Comparison of ENCODE assay signal across 11 cellular contexts in the genomic region with DNA sequence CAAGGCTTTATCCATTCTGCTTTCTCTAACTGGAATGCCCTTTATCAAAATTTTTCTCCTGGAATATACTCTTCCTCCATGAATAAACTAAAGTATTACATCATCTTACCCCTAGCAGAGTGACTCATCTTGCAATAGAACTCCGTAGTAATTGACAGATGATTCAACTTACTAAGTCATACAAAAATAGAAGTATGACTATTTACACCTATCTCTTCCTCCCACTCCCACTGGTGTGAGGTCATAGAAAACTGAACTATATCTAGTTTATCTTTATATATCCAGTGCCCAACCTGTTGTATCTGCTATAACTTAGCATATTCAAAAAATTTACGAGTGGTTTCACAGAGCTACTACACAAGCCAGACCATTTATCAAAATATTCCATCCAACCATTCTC. TPM values are rescaled to one million over a fixed set of nuclear protein-coding genes. Genes with fewer than 3 reads are reported as not detected.
DNase-seq lines count a peak whose midpoint lies in the region; ATAC-seq, FAIRE-seq and TF ChIP-seq lines count a peak whose summit lies in the region.
"Had no signal": no experiment of that assay in that cellular context is flagged by ENCODE, and none has a peak within 500 bp of the region (broad histone marks: within the 10 kb centered on the region; RNA-seq: fewer than 3 reads in every experiment).

No MANE protein-coding gene starts in this region.

- POLR2A ChIA-PET in A673 (lab: Charles Lee; ENCODE audit: low non-redundant PET), result no interaction called here

- ATAC-seq in GM18870 (IDR thresholded peaks at IDR 0.05; ENCODE audit: unreplicated experiment), result peak; percentile 72
- no peak for ATAC-seq in HG03571 (IDR thresholded peaks at IDR 0.05; ENCODE audit: unreplicated experiment)

- H3K27ac ChIP-seq in A673 (ENCODE audit: low read depth, low read length, poor library complexity, severe bottlenecking), result no peak overlapping the region
- H3K27ac ChIP-seq: neutrophil had no signal

- intact Hi-C loops in A673 (cut with micrococcal nuclease; ENCODE audit: unreplicated experiment), result no loop called here

- FAIRE-seq in RCC 7860 (lab: Jason Lieb, UNC) (peak; percentile 89), D721Med (lab: Jason Lieb, UNC) (no peak)

- CTCF ChIA-PET in A673 (lab: Charles Lee), result no interaction called here

- H3K4me1 ChIP-seq in A673 (ENCODE audit: insufficient read depth, low read length, poor library complexity, severe bottlenecking), result no peaks in the 10 kb centered on the region

- DNase-seq in A673 (ENCODE audit: low spot score) (peak; percentile 2), RCC 7860 (ENCODE audit: low spot score) (peak; percentile 89), fibroblast of villous mesenchyme (ENCODE audit: low read depth) (peak; percentile 1), NCI-H2107 (lab: John Stamatoyannopoulos, UW) (no peak), D721Med (ENCODE audit: insufficient read length, low spot score) (no peak)
- DNase-seq in effector CD8-positive, alpha-beta T cell (lab: John Stamatoyannopoulos, UW), result no peak
- DNase-seq: activated naive CD4-positive, alpha-beta T cell treated with anti-CD3 and anti-CD28 coated beads, Interleukin-2, amount 50 U/mL, for 16 hours; CD8-positive, alpha-beta memory T cell had no signal

- no peaks in the 10 kb centered on the region for H3K9me3 ChIP-seq in A673 (ENCODE audit: low read depth, low read length, poor library complexity, severe bottlenecking)
- H3K9me3 ChIP-seq: neutrophil had no signal

- no TSS peak for BruUV-seq in A673 (replicated peaks; lab: Mats Ljungman, UMichigan)

- H3K27me3 ChIP-seq in A673 (replicated peaks; ENCODE audit: insufficient read depth, low read depth, low read length, poor library complexity), result no peaks in the 10 kb centered on the region
- H3K27me3 ChIP-seq: neutrophil had no signal

- no peaks in the 10 kb centered on the region for H3K36me3 ChIP-seq in A673 (ENCODE audit: insufficient read depth, low read length, poor library complexity, severe bottlenecking)
- H3K36me3 ChIP-seq: neutrophil had no signal

- TF ChIP-seq CTCF in A673 (conservative IDR thresholded peaks at IDR 0.05; ENCODE audit: low read depth, low read length) (no peak), fibroblast of villous mesenchyme (IDR thresholded peaks at IDR 0.05; ENCODE audit: insufficient read depth, low read depth, low read length) (no peak), D721Med (IDR thresholded peaks at IDR 0.05; ENCODE audit: insufficient read depth, missing control alignments) (no peak)

- H3K4me3 ChIP-seq in A673 (ENCODE audit: low read depth, low read length, poor library complexity, severe bottlenecking) (no peak overlapping the region), fibroblast of villous mesenchyme (ENCODE audit: low read depth, low read length) (no peak overlapping the region)

RNA-seq across cellular contexts. Expression of a gene that starts 26.1 kb away (rescaled TPM):
- total RNA-seq in A673 (2021), result not detected in 2 replicates
- total RNA-seq in fibroblast of villous mesenchyme, result 0.86 and 0.97 TPM in 2 replicates

RNA-seq across cellular contexts. Expression of a gene that starts 53.6 kb away (rescaled TPM):
- total RNA-seq in A673 (2021) (0.09 and 0.24 TPM in 2 replicates), fibroblast of villous mesenchyme (0.32 and 0.43 TPM in 2 replicates)

Comparison
In these comparisons a context has a peak if more than half of its experiments do, and no peak if none do; other contexts are left out.
1. DNase-seq: peak in A673 (single experiment), RCC 7860 (single experiment) and fibroblast of villous mesenchyme (single experiment); none in effector CD8-positive, alpha-beta T cell (single experiment), NCI-H2107 (single experiment) and D721Med (single experiment).